Comparison of ENCODE assay signal across 30 cellular contexts in genomic region chr17:49053171-49053829, GRCh38. TPM values are rescaled to one million over a fixed set of nuclear protein-coding genes. Genes with fewer than 3 reads are reported as not detected.
DNase-seq lines count a peak whose midpoint lies in the region; ATAC-seq and TF ChIP-seq lines count a peak whose summit lies in the region.
"Had no signal": no experiment of that assay in that cellular context is flagged by ENCODE, and none has a peak within 500 bp of the region (broad histone marks: within the 10 kb centered on the region; RNA-seq: fewer than 3 reads in every experiment).

No MANE protein-coding gene starts in this region.

- H3K36me3 Mint-ChIP-seq in endothelial cell (ENCODE audit: low read depth, unreplicated experiment) = peaks cover 22% of the 10 kb centered on the region
- peaks cover 61% of the 10 kb centered on the region for H3K36me3 Mint-ChIP-seq in nephron progenitor cell (ENCODE audit: low read depth)
- H3K36me3 Mint-ChIP-seq: activated naive CD8-positive, alpha-beta T cell; natural killer cell had no signal

- peaks cover 38% of the 10 kb centered on the region for H3K4me1 ChIP-seq in HUES6 (ENCODE audit: control insufficient read depth, insufficient read depth, low read length)
- no peaks in the 10 kb centered on the region for H3K4me1 ChIP-seq in upper lobe of left lung
- H3K4me1 ChIP-seq: colonic mucosa had no signal

- H3K4me3 ChIP-seq in HUES6 (ENCODE audit: low read depth, low read length) (no peak overlapping the region), upper lobe of left lung (no peak overlapping the region)
- H3K4me3 ChIP-seq: BLaER1, colonic mucosa had no signal

- H3K36me3 ChIP-seq in HUES6 (ENCODE audit: control insufficient read depth, insufficient read depth, low read length) (peaks cover 69% of the 10 kb centered on the region), upper lobe of left lung (no peaks in the 10 kb centered on the region)
- H3K36me3 ChIP-seq: BLaER1, colonic mucosa had no signal

- TF ChIP-seq CTCF in endothelial cell (IDR thresholded peaks at IDR 0.05; ENCODE audit: unreplicated experiment) = no peak
- TF ChIP-seq CTCF in nephron progenitor cell (IDR thresholded peaks at IDR 0.05) = no peak
- no peak for TF ChIP-seq CTCF in upper lobe of left lung (IDR thresholded peaks at IDR 0.05)

- H3K27ac ChIP-seq in HUES6 (ENCODE audit: low read depth, low read length) (peak overlapping the region; percentile 7; the same call in 1 of the 2 replicates), upper lobe of left lung (no peak overlapping the region)
- H3K27ac ChIP-seq: BLaER1, colonic mucosa had no signal

- H3K9me3 Mint-ChIP-seq in endothelial cell (ENCODE audit: unreplicated experiment) (no peaks in the 10 kb centered on the region), nephron progenitor cell (no peaks in the 10 kb centered on the region)
- H3K9me3 Mint-ChIP-seq: activated B cell treated with CpG ODN at 0.5 μM for 24 hours; activated CD4-positive, alpha-beta T cell treated with anti-CD3 and anti-CD28 coated beads, Interleukin-2, amount 10 ng/mL, durations not matched to agents 7 days and 5 days; activated T-cell treated with anti-CD3 and anti-CD28 coated beads, Interleukin-2, amount 50 U/mL, for 24 hours; effector memory CD8-positive, alpha-beta T cell; natural killer cell; type B pancreatic cell had no signal

- H3K4me3 Mint-ChIP-seq in endothelial cell (ENCODE audit: unreplicated experiment) = peak overlapping the region; percentile 21
- no peak overlapping the region for H3K4me3 Mint-ChIP-seq in nephron progenitor cell
- H3K4me3 Mint-ChIP-seq: activated B cell treated with CpG ODN at 0.5 μM for 24 hours; activated CD4-positive, alpha-beta T cell treated with anti-CD3 and anti-CD28 coated beads, Interleukin-2, amount 10 ng/mL, durations not matched to agents 7 days and 5 days; activated naive CD8-positive, alpha-beta T cell; activated T-cell treated with anti-CD3 and anti-CD28 coated beads, Interleukin-2, amount 50 U/mL, for 24 hours; effector memory CD8-positive, alpha-beta T cell; natural killer cell; type B pancreatic cell had no signal

- no peak for TF ChIP-seq POLR2A in upper lobe of left lung (IDR thresholded peaks at IDR 0.05)

- H3K9me3 ChIP-seq in HUES6 (ENCODE audit: control insufficient read depth, insufficient read depth, low read depth, low read length) (no peaks in the 10 kb centered on the region), upper lobe of left lung (no peaks in the 10 kb centered on the region)
- H3K9me3 ChIP-seq: BLaER1, colonic mucosa had no signal

- H3K27me3 ChIP-seq in HUES6 (ENCODE audit: control insufficient read depth, insufficient read depth, low read length) (no peaks in the 10 kb centered on the region), upper lobe of left lung (no peaks in the 10 kb centered on the region)
- H3K27me3 ChIP-seq: BLaER1, colonic mucosa had no signal

- H3K27me3 Mint-ChIP-seq in endothelial cell (ENCODE audit: unreplicated experiment) = peaks cover 6% of the 10 kb centered on the region
- H3K27me3 Mint-ChIP-seq in nephron progenitor cell (ENCODE audit: low read depth, poor library complexity) = peaks cover 3% of the 10 kb centered on the region
- H3K27me3 Mint-ChIP-seq: type B pancreatic cell had no signal

- no peak overlapping the region for H3K9ac ChIP-seq in HUES6 (ENCODE audit: low read length)
- H3K9ac ChIP-seq: BLaER1 had no signal

- 70 to 76% methylated on average over 5 to 6 of the region's 6 CpGs for WGBS in upper lobe of left lung, 2 donors

- TF ChIP-seq EP300 in upper lobe of left lung (IDR thresholded peaks at IDR 0.05) = no peak

- H3K27ac Mint-ChIP-seq in endothelial cell (ENCODE audit: unreplicated experiment) (no peak overlapping the region), nephron progenitor cell (peak overlapping the region; percentile 93)
- H3K27ac Mint-ChIP-seq: activated B cell treated with CpG ODN at 0.5 μM for 24 hours; activated naive CD8-positive, alpha-beta T cell; activated T-cell treated with anti-CD3 and anti-CD28 coated beads, Interleukin-2, amount 50 U/mL, for 24 hours; effector memory CD8-positive, alpha-beta T cell; natural killer cell; type B pancreatic cell had no signal

- H3K4me1 Mint-ChIP-seq in endothelial cell (ENCODE audit: unreplicated experiment) (peaks cover 22% of the 10 kb centered on the region), nephron progenitor cell (peaks cover 35% of the 10 kb centered on the region)
- H3K4me1 Mint-ChIP-seq: activated B cell treated with CpG ODN at 0.5 μM for 24 hours, natural killer cell had no signal

- DNase-seq in D341Med (ENCODE audit: low spot score) = peak; percentile 27
- no peak for DNase-seq in endothelial cell (ENCODE audit: low spot score)
- DNase-seq in nephron progenitor cell = no peak
- no peak for DNase-seq in upper lobe of left lung
- no peak for DNase-seq in NCI-H345 treated with DMSO at 0.1 percent for 48 hours (lab: John Stamatoyannopoulos, UW; ENCODE audit: unreplicated experiment)
- no peak for DNase-seq in SIG-M5 treated with dmso at 0.1 percent for 504 hours (lab: John Stamatoyannopoulos, UW; ENCODE audit: unreplicated experiment)
- DNase-seq: activated B cell treated with CpG ODN at 0.5 μM for 24 hours; activated CD4-positive, alpha-beta T cell treated with anti-CD3 and anti-CD28 coated beads, Interleukin-2, amount 10 ng/mL, durations not matched to agents 7 days and 5 days; activated effector memory CD4-positive, alpha-beta T cell treated with anti-CD3 and anti-CD28 coated beads, Interleukin-2, amount 50 U/mL, for 16 hours; activated T-cell treated with anti-CD3 and anti-CD28 coated beads, Interleukin-2, amount 50 U/mL, for 24 hours; colonic mucosa; DMS153; effector memory CD8-positive, alpha-beta T cell; glutamatergic neuron; kidney; MM.1S; natural killer cell; NCI-H1105 treated with DMSO at 0.1 percent for 48 hours; NCI-H187 treated with DMSO at 0.1 percent for 48 hours; NCI-H526 treated with DMSO at 0.1 percent for 48 hours; SIG-M5; stimulated activated CD4-positive, alpha-beta T cell treated with anti-CD3 and anti-CD28 coated beads, Interleukin-15, amount 100 ng/mL, for 24 hours; stimulated activated CD4-positive, alpha-beta T cell treated with anti-CD3 and anti-CD28 coated beads, Interleukin-4, amount 100 ng/mL, for 4 hours had no signal

- ATAC-seq in GM21723 (IDR thresholded peaks at IDR 0.05; ENCODE audit: unreplicated experiment) (no peak), upper lobe of left lung (ENCODE audit: low FRiP score in 2 of 2) (no peak)
- ATAC-seq: effector memory CD8-positive, alpha-beta T cell; natural killer cell had no signal

RNA-seq across cellular contexts. Expression of gene IGF2BP1, which starts 56.1 kb away (rescaled TPM):
- total RNA-seq in endothelial cell (ENCODE audit: unreplicated experiment) = 298 TPM
- total RNA-seq in upper lobe of left lung = 1 to 10 TPM in 2 of 6 donors, not detected in 4; 1.3 to 1.4 TPM
- total RNA-seq: cardiac septum, lower leg skin, natural killer cell had no signal

Comparison
In these comparisons a context has a peak if more than half of its experiments do, and no peak if none do; other contexts are left out.
1. RNA of gene IGF2BP1, which starts 56.1 kb away (total RNA-seq): 298 TPM in endothelial cell (single experiment); 1.3 to 1.4 TPM in upper lobe of left lung; every median in the first group is over 100 times any median in the second.